9 cellular contexts compared by ENCODE assay signal in the genomic region with DNA sequence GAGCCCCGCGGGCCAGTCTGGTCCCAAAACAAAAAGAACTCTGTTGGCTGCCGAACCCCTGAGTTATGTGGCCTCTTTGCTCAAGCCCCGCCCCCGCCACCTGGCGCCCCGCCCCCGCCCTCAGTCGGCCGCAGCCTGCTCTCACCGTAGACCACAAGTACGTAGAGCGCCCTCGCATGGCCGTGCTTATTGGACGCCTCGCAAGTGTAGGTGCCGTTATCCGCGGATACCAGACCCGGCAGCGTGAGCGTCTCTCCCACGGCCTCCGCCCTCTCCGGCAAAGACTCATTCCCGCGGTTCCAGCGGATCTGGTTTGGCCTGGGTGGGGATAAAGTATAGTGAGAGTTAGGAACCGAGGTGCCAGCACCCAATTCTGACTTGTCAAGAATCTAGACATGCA. TPM values are rescaled to one million over a fixed set of nuclear protein-coding genes. Genes with fewer than 3 reads are reported as not detected.
A peak's percentile ranks its signal among the peaks of the same experiment; 100 is the strongest.
DNase-seq lines count a peak whose midpoint lies in the region; ATAC-seq, FAIRE-seq and TF ChIP-seq lines count a peak whose summit lies in the region.
"Had no signal": no experiment of that assay in that cellular context is flagged by ENCODE, and none has a peak within 500 bp of the region (broad histone marks: within the 10 kb centered on the region; RNA-seq: fewer than 3 reads in every experiment).

No MANE protein-coding gene starts in this region.

- CTCF ChIA-PET in activated CD4-positive, alpha-beta T cell treated with anti-CD3 and anti-CD28 coated beads, Interleukin-2, amount 10 ng/mL, durations not matched to agents 7 days and 5 days (lab: Charles Lee) = interaction anchor here (1.7 kb wide), 1 partner anchor 70 kb away, joined by 4 read pairs; no protein-coding TSS in a partner anchor

- 0 out of 2 replicates have a peak, but pooled peaks cover 4% of the 10 kb centered on the region for H3K79me2 ChIP-seq in GM23338 (replicated peaks; ENCODE audit: insufficient read depth)

- DNase-seq in GM23338 (ENCODE audit: low spot score) (peak; percentile 97), SHP77 treated with DMSO at 0.1 percent for 48 hours (lab: John Stamatoyannopoulos, UW) (no peak), HK-2 (ENCODE audit: unreplicated experiment) (no peak), frontal cortex (ENCODE audit: low spot score in 2 of 2) (no peak)
- peak; percentile 89 for DNase-seq in activated CD4-positive, alpha-beta T cell treated with anti-CD3 and anti-CD28 coated beads, Interleukin-2, amount 10 ng/mL, durations not matched to agents 7 days and 5 days
- peak; percentile 73 to 80 (median 75) for DNase-seq in effector memory CD4-positive, alpha-beta T cell
- peak; percentile 83 for DNase-seq in stimulated activated CD4-positive, alpha-beta T cell treated with anti-CD3 and anti-CD28 coated beads, Interleukin-12 subunit alpha, Interleukin-12 subunit beta, amount 100 ng/mL, for 4 hours

- peaks cover 18% of the 10 kb centered on the region for H3K36me3 Mint-ChIP-seq in GM23338 (ENCODE audit: low read depth)
- no peaks in the 10 kb centered on the region for H3K36me3 Mint-ChIP-seq in activated CD4-positive, alpha-beta T cell treated with anti-CD3 and anti-CD28 coated beads, Interleukin-2, amount 10 ng/mL, durations not matched to agents 7 days and 5 days (ENCODE audit: low read depth)

- H2AFZ ChIP-seq in GM23338 = no peak overlapping the region

- H3K9me2 ChIP-seq in GM23338 (ENCODE audit: insufficient read depth) = no peaks in the 10 kb centered on the region

- TF ChIP-seq CTCF in GM23338 (conservative IDR thresholded peaks at IDR 0.05; ENCODE audit: low read depth in 2 of 2) = peak; percentile 46 to 84

- no peak for FAIRE-seq in frontal cortex (lab: Jason Lieb, UNC)

- H3K27ac ChIP-seq in GM23338 (ENCODE audit: low read depth) = no peak overlapping the region
- no peak overlapping the region for H3K27ac ChIP-seq in effector memory CD4-positive, alpha-beta T cell (ENCODE audit: insufficient read depth, low read length, poor library complexity, severe bottlenecking)
- H3K27ac ChIP-seq: epithelial cell of prostate had no signal

- peaks cover 7% of the 10 kb centered on the region for H4K20me1 ChIP-seq in GM23338 (replicated peaks; ENCODE audit: insufficient read depth)

- H3K9me3 Mint-ChIP-seq in GM23338 = peaks cover 3% of the 10 kb centered on the region; the same call in 2 of the 3 replicates
- no peaks in the 10 kb centered on the region for H3K9me3 Mint-ChIP-seq in activated CD4-positive, alpha-beta T cell treated with anti-CD3 and anti-CD28 coated beads, Interleukin-2, amount 10 ng/mL, durations not matched to agents 7 days and 5 days

- H3K4me2 ChIP-seq in GM23338 = peak overlapping the region; percentile 70; the same call in 1 of the 2 replicates

- H3K4me1 ChIP-seq in GM23338 (ENCODE audit: insufficient read depth) = peaks cover 12% of the 10 kb centered on the region
- peaks cover 14% of the 10 kb centered on the region for H3K4me1 ChIP-seq in effector memory CD4-positive, alpha-beta T cell (ENCODE audit: control insufficient read depth, insufficient read depth, low read length, poor library complexity, severe bottlenecking)

- peaks cover 19% of the 10 kb centered on the region for H3K27me3 Mint-ChIP-seq in GM23338 (ENCODE audit: insufficient read depth, low read depth, poor library complexity)
- peaks cover 9% of the 10 kb centered on the region for H3K27me3 Mint-ChIP-seq in activated CD4-positive, alpha-beta T cell treated with anti-CD3 and anti-CD28 coated beads, Interleukin-2, amount 10 ng/mL, durations not matched to agents 7 days and 5 days

- H3K27me3 ChIP-seq in GM23338 (ENCODE audit: insufficient read depth) = no peaks in the 10 kb centered on the region
- H3K27me3 ChIP-seq in effector memory CD4-positive, alpha-beta T cell (replicated peaks; ENCODE audit: control insufficient read depth, insufficient read depth, low read length, poor library complexity, severe bottlenecking) = no peaks in the 10 kb centered on the region

- peaks cover 9% of the 10 kb centered on the region for H3F3A ChIP-seq in GM23338 (replicated peaks; ENCODE audit: low read depth)

- peaks cover 28% of the 10 kb centered on the region for H3K4me1 Mint-ChIP-seq in GM23338
- H3K4me1 Mint-ChIP-seq in activated CD4-positive, alpha-beta T cell treated with anti-CD3 and anti-CD28 coated beads, Interleukin-2, amount 10 ng/mL, durations not matched to agents 7 days and 5 days = peaks cover 35% of the 10 kb centered on the region

- no peaks in the 10 kb centered on the region for H3K9me3 ChIP-seq in effector memory CD4-positive, alpha-beta T cell (ENCODE audit: control insufficient read depth, low read length)

- H3K4me3 ChIP-seq in GM23338 = 0 out of 2 replicates have a peak overlapping the region, but pooled peaks have one; percentile 27
- H3K4me3 ChIP-seq in effector memory CD4-positive, alpha-beta T cell (ENCODE audit: insufficient read depth, low read depth, low read length, poor library complexity, severe bottlenecking) = no peak overlapping the region

- H3K36me3 ChIP-seq in GM23338 (ENCODE audit: insufficient read depth) = no peaks in the 10 kb centered on the region
- no peaks in the 10 kb centered on the region for H3K36me3 ChIP-seq in effector memory CD4-positive, alpha-beta T cell (ENCODE audit: control insufficient read depth, insufficient read depth, low read length)

- ATAC-seq in GM23338 = peak; percentile 81
- ATAC-seq in HG03457 (IDR thresholded peaks at IDR 0.05; ENCODE audit: unreplicated experiment) = no peak

- no peak overlapping the region; the same call in 2 of the 3 replicates for H3K4me3 Mint-ChIP-seq in GM23338
- H3K4me3 Mint-ChIP-seq in activated CD4-positive, alpha-beta T cell treated with anti-CD3 and anti-CD28 coated beads, Interleukin-2, amount 10 ng/mL, durations not matched to agents 7 days and 5 days = no peak overlapping the region

- H3K27ac Mint-ChIP-seq in GM23338 = peak overlapping the region; percentile 66
- peak overlapping the region; percentile 74 for H3K27ac Mint-ChIP-seq in activated CD4-positive, alpha-beta T cell treated with anti-CD3 and anti-CD28 coated beads, Interleukin-2, amount 10 ng/mL, durations not matched to agents 7 days and 5 days

- POLR2A ChIA-PET in activated CD4-positive, alpha-beta T cell treated with anti-CD3 and anti-CD28 coated beads, Interleukin-2, amount 10 ng/mL, durations not matched to agents 7 days and 5 days (lab: Charles Lee) = no interaction called here

TF ChIP-seq in GM23338, 12 proteins besides CTCF, POLR2A, EP300 and RAD21 (continues in another document):
- TF ChIP-seq ZNF114 (CRISPR knock-in tag; IDR thresholded peaks at IDR 0.05) = no peak
- no peak for TF ChIP-seq JUNB (IDR thresholded peaks at IDR 0.05; ENCODE audit: unreplicated experiment)
- TF ChIP-seq NANOG (IDR thresholded peaks at IDR 0.05; ENCODE audit: borderline replicate concordance) = no peak
- TF ChIP-seq EZH2 (IDR thresholded peaks at IDR 0.05; ENCODE audit: low read depth, unreplicated experiment) = no peak
- TF ChIP-seq, protein P1, sequence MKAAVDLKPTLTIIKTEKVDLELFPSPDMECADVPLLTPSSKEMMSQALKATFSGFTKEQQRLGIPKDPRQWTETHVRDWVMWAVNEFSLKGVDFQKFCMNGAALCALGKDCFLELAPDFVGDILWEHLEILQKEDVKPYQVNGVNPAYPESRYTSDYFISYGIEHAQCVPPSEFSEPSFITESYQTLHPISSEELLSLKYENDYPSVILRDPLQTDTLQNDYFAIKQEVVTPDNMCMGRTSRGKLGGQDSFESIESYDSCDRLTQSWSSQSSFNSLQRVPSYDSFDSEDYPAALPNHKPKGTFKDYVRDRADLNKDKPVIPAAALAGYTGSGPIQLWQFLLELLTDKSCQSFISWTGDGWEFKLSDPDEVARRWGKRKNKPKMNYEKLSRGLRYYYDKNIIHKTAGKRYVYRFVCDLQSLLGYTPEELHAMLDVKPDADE (IDR thresholded peaks at IDR 0.05) = no peak
- TF ChIP-seq ZNF331 (CRISPR knock-in tag; IDR thresholded peaks at IDR 0.05; ENCODE audit: low read depth) = no peak
- no peak for TF ChIP-seq POLR2AphosphoS5 (IDR thresholded peaks at IDR 0.05; ENCODE audit: low read depth)
- no peak for TF ChIP-seq EZH2phosphoT487 (IDR thresholded peaks at IDR 0.05; ENCODE audit: unreplicated experiment)

RNA-seq across cellular contexts. Expression of a gene that starts 5.5 kb away (rescaled TPM):
- total RNA-seq in GM23338 (2014; rRNA removed; shearing (Covaris generic)) = 21.6 and 23.9 TPM in 2 replicates
- polyA plus RNA-seq in GM23338 (2016; fragmentation: Nextera tagmentation; extraction: Ambion mirVana) = 21.1 and 22.5 TPM in 2 replicates
- total RNA-seq in activated CD4-positive, alpha-beta T cell treated with anti-CD3 and anti-CD28 coated beads, Interleukin-2, amount 10 ng/mL, durations not matched to agents 7 days and 5 days = 10 to 100 TPM; 24.5 to 30.5 TPM
- total RNA-seq in frontal cortex = 157 TPM

RNA-seq across cellular contexts. Expression of a gene that starts 13.0 kb away (rescaled TPM):
- total RNA-seq in GM23338 (2014; rRNA removed; shearing (Covaris generic)) = not detected in 2 replicates
- 0.08 and 0.17 TPM in 2 replicates for polyA plus RNA-seq in GM23338 (2016; fragmentation: Nextera tagmentation; extraction: Ambion mirVana)
- under 1 TPM; 0.50 to 0.79 TPM for total RNA-seq in activated CD4-positive, alpha-beta T cell treated with anti-CD3 and anti-CD28 coated beads, Interleukin-2, amount 10 ng/mL, durations not matched to agents 7 days and 5 days
- not detected for total RNA-seq in frontal cortex

RNA-seq across cellular contexts. Expression of a gene that starts 14.7 kb away (rescaled TPM):
- total RNA-seq in GM23338 (2014; rRNA removed; shearing (Covaris generic)) = 21.2 and 26.0 TPM in 2 replicates
- 3.7 TPM in 2 replicates for polyA plus RNA-seq in GM23338 (2016; fragmentation: Nextera tagmentation; extraction: Ambion mirVana)
- total RNA-seq in activated CD4-positive, alpha-beta T cell treated with anti-CD3 and anti-CD28 coated beads, Interleukin-2, amount 10 ng/mL, durations not matched to agents 7 days and 5 days = under 1 TPM; 0.12 to 0.20 TPM
- total RNA-seq in frontal cortex = 93.3 TPM

RNA-seq across cellular contexts. Expression of a gene that starts 28.5 kb away (rescaled TPM):
- 5.9 and 14.1 TPM in 2 replicates for total RNA-seq in GM23338 (2014; rRNA removed; shearing (Covaris generic))
- polyA plus RNA-seq in GM23338 (2016; fragmentation: Nextera tagmentation; extraction: Ambion mirVana) = 15.5 and 16.9 TPM in 2 replicates
- total RNA-seq in activated CD4-positive, alpha-beta T cell treated with anti-CD3 and anti-CD28 coated beads, Interleukin-2, amount 10 ng/mL, durations not matched to agents 7 days and 5 days = 10 to 100 TPM; 14.1 to 14.9 TPM
- 5.3 TPM for total RNA-seq in frontal cortex

RNA-seq across cellular contexts. Expression of a gene that starts 29.0 kb away (rescaled TPM):
- 49.6 and 72.7 TPM in 2 replicates for total RNA-seq in GM23338 (2014; rRNA removed; shearing (Covaris generic))
- 8.4 and 8.7 TPM in 2 replicates for polyA plus RNA-seq in GM23338 (2016; fragmentation: Nextera tagmentation; extraction: Ambion mirVana)
- total RNA-seq in activated CD4-positive, alpha-beta T cell treated with anti-CD3 and anti-CD28 coated beads, Interleukin-2, amount 10 ng/mL, durations not matched to agents 7 days and 5 days = 1 to 10 TPM; 9.0 to 9.7 TPM
- total RNA-seq in frontal cortex = 140 TPM

Comparison
In these comparisons a context has a peak if more than half of its experiments do, and no peak if none do; other contexts are left out.
1. DNase-seq: peak in GM23338 (single experiment), activated CD4-positive, alpha-beta T cell treated with anti-CD3 and anti-CD28 coated beads, Interleukin-2, amount 10 ng/mL, durations not matched to agents 7 days and 5 days (single experiment), effector memory CD4-positive, alpha-beta T cell (3 of 3) and stimulated activated CD4-positive, alpha-beta T cell treated with anti-CD3 and anti-CD28 coated beads, Interleukin-12 subunit alpha, Interleukin-12 subunit beta, amount 100 ng/mL, for 4 hours (single experiment); none in SHP77 treated with DMSO at 0.1 percent for 48 hours (single experiment), HK-2 (single experiment) and frontal cortex (0 of 2).
2. RNA of a gene that starts 14.7 kb away (total RNA-seq): 93.3 TPM in frontal cortex (single experiment) and 21.2 to 26.0 TPM in GM23338; 0.12 to 0.20 TPM in activated CD4-positive, alpha-beta T cell treated with anti-CD3 and anti-CD28 coated beads, Interleukin-2, amount 10 ng/mL, durations not matched to agents 7 days and 5 days; every median in the first group is over 10 times any median in the second.